21 cellular contexts compared by ENCODE assay signal in the genomic region with DNA sequence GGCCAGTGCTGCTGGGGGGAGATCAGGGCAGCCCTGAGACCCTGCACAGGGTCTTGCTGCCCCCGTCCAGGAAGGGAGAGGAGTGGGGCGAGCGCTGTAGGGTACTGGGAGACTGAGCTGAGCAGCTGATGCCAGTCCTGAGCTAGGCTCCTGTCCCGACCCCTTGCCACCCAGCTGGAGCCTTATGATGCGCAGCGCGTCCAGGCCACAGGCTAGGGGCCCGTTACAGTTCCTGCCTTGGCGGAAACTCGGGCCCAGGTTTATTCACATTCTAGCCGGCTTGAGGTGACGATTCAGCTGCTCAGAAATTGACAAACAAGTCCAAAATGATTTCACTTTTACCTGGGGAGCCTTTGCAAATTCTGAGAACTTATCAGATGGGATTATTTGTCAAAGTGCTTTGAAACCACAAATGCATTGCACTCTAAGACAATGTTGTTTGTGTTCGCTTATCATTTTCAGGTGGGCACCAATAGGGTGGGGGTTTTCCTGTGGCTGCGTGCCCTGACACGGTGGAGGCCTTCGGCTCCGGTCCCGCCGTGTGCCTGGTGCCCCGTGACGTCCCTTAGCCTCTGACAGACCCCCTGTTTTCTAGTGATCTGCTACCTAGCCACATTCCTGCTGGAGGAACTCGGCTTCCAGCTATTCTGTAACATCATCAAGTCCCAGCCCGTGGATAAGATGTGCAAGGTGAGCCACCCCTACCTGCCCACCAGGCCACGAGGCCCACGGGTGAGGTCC. TPM values are rescaled to one million over a fixed set of nuclear protein-coding genes. Genes with fewer than 3 reads are reported as not detected.
DNase-seq lines count a peak whose midpoint lies in the region; ATAC-seq, FAIRE-seq and TF ChIP-seq lines count a peak whose summit lies in the region.
"Had no signal": no experiment of that assay in that cellular context is flagged by ENCODE, and none has a peak within 500 bp of the region (broad histone marks: within the 10 kb centered on the region; RNA-seq: fewer than 3 reads in every experiment).

No MANE protein-coding gene starts in this region.

- H3K27ac ChIP-seq in IMR-90 (ENCODE audit: insufficient read depth, low read length) (no peak overlapping the region), kidney (ENCODE audit: low read depth in 2 of 2, low read length in 2 of 2) (no peak overlapping the region), osteoblast (ENCODE audit: low read depth, low read length) (no peak overlapping the region)
- H3K27ac ChIP-seq: 22Rv1, A549, C4-2B had no signal

- no peaks in the 10 kb centered on the region for H3K9me3 ChIP-seq in IMR-90 (ENCODE audit: control insufficient read depth, insufficient read depth, low read length)
- H3K9me3 ChIP-seq in kidney (ENCODE audit: control insufficient read depth in 1 of 2, low read length in 2 of 2): no peaks in the 10 kb centered on the region
- H3K9me3 ChIP-seq in osteoblast (ENCODE audit: low read depth, low read length): no peaks in the 10 kb centered on the region
- H3K9me3 ChIP-seq: A549 had no signal

- dilution Hi-C loops in IMR-90 (cut with HindIII; ENCODE audit: low sequenced_read_pairs, unreplicated experiment): no loop called here

- no peaks in the 10 kb centered on the region for H4K20me1 ChIP-seq in IMR-90 (ENCODE audit: insufficient read depth, low read length)
- no peaks in the 10 kb centered on the region for H4K20me1 ChIP-seq in osteoblast (ENCODE audit: insufficient read depth, low read length)

- peaks cover 2% of the 10 kb centered on the region; the same call in 1 of the 2 replicates for H3K27me3 ChIP-seq in IMR-90 (ENCODE audit: control insufficient read depth, insufficient read depth, low read length)
- no peaks in the 10 kb centered on the region for H3K27me3 ChIP-seq in osteoblast (ENCODE audit: insufficient read depth, low read length)

- peaks cover 4% of the 10 kb centered on the region for H3K4me1 Mint-ChIP-seq in activated naive CD4-positive, alpha-beta T cell treated with anti-CD3 and anti-CD28 coated beads, Interleukin-2, amount 50 U/mL, for 24 hours
- H3K4me1 Mint-ChIP-seq in activated naive CD4-positive, alpha-beta T cell treated with anti-CD3 and anti-CD28 coated beads for 36 hours (ENCODE audit: low read depth): peaks cover 2% of the 10 kb centered on the region
- peaks cover 2 to 7% (median 4%) of the 10 kb centered on the region in 4 donors for H3K4me1 Mint-ChIP-seq in naive thymus-derived CD8-positive, alpha-beta T cell

- H3K36me3 ChIP-seq in IMR-90 (ENCODE audit: control insufficient read depth, insufficient read depth, low read length) (no peaks in the 10 kb centered on the region), kidney (ENCODE audit: control insufficient read depth in 1 of 2, insufficient read depth in 2 of 2, low read length in 2 of 2) (no peaks in the 10 kb centered on the region), osteoblast (ENCODE audit: insufficient read depth, low read length) (no peaks in the 10 kb centered on the region)

- H3K79me2 ChIP-seq in osteoblast (ENCODE audit: insufficient read depth, low read length): no peaks in the 10 kb centered on the region

- H3K79me1 ChIP-seq in IMR-90 (ENCODE audit: low read depth in 1 of 2, low read length in 2 of 2): no peaks in the 10 kb centered on the region

- H3K27me3 Mint-ChIP-seq in activated naive CD4-positive, alpha-beta T cell treated with anti-CD3 and anti-CD28 coated beads, Interleukin-2, amount 50 U/mL, for 24 hours: no peaks in the 10 kb centered on the region
- no peaks in the 10 kb centered on the region for H3K27me3 Mint-ChIP-seq in activated naive CD4-positive, alpha-beta T cell treated with anti-CD3 and anti-CD28 coated beads for 36 hours (ENCODE audit: low read depth)
- H3K27me3 Mint-ChIP-seq in naive thymus-derived CD8-positive, alpha-beta T cell: no peaks in the 10 kb centered on the region
- H3K27me3 Mint-ChIP-seq: CD4-positive, alpha-beta T cell had no signal

- H3K18ac ChIP-seq in IMR-90 (ENCODE audit: low read depth, low read length): no peak overlapping the region

- H3K9me3 Mint-ChIP-seq in activated naive CD4-positive, alpha-beta T cell treated with anti-CD3 and anti-CD28 coated beads, Interleukin-2, amount 50 U/mL, for 24 hours: no peaks in the 10 kb centered on the region
- H3K9me3 Mint-ChIP-seq in activated naive CD4-positive, alpha-beta T cell treated with anti-CD3 and anti-CD28 coated beads for 36 hours: no peaks in the 10 kb centered on the region
- H3K9me3 Mint-ChIP-seq in naive thymus-derived CD8-positive, alpha-beta T cell: no peaks in the 10 kb centered on the region
- H3K9me3 Mint-ChIP-seq: CD4-positive, alpha-beta T cell; GM23338; HFFc6 had no signal

- no peak for TF ChIP-seq RAD21 in IMR-90 (IDR thresholded peaks at IDR 0.05; ENCODE audit: low read length)

- H2BK5ac ChIP-seq in IMR-90 (ENCODE audit: low read depth, low read length, poor library complexity, severe bottlenecking): no peak overlapping the region

- in situ Hi-C loops in IMR-90 (cut with MboI; ENCODE audit: low sequenced_read_pairs): no loop called here

- no peak overlapping the region for H3K4me3 ChIP-seq in IMR-90 (ENCODE audit: insufficient read depth, low read depth, low read length)
- no peak overlapping the region for H3K4me3 ChIP-seq in kidney (ENCODE audit: low read length in 2 of 2)
- no peak overlapping the region for H3K4me3 ChIP-seq in osteoblast (ENCODE audit: insufficient read depth, low read length)
- H3K4me3 ChIP-seq: A549, GM23338 had no signal

- WGBS in IMR-90 (ENCODE audit: extremely low coverage in 2 of 2, insufficient read length in 1 of 2), 2 experiments: 92% methylated on average over 4 of the region's 25 CpGs; no CpG with 5 or more reads in 1 of the 2 experiments

- DNase-seq in activated naive CD4-positive, alpha-beta T cell treated with anti-CD3 and anti-CD28 coated beads for 36 hours: no peak
- no peak for DNase-seq in IMR-90
- DNase-seq in kidney: peak; percentile 57
- DNase-seq in osteoblast (ENCODE audit: insufficient read length, low spot score, missing footprints): peak; percentile 18
- no peak for DNase-seq in naive thymus-derived CD8-positive, alpha-beta T cell
- DNase-seq: AML-193; CD4-positive, alpha-beta T cell; DMS153; DMS79 treated with DMSO at 0.1 percent for 48 hours; GF-D8; H7; HFFc6 had no signal

- no peak for ATAC-seq in IMR-90 (ENCODE audit: low read depth)
- ATAC-seq in HG03095 (IDR thresholded peaks at IDR 0.05; ENCODE audit: unreplicated experiment): no peak
- no peak for ATAC-seq in naive thymus-derived CD8-positive, alpha-beta T cell
- ATAC-seq in HG02610 (IDR thresholded peaks at IDR 0.05; ENCODE audit: unreplicated experiment): no peak
- ATAC-seq: GM23338, HCT116 had no signal

- intact Hi-C loops in activated naive CD4-positive, alpha-beta T cell treated with anti-CD3 and anti-CD28 coated beads for 36 hours (cut with micrococcal nuclease): no loop called here
- intact Hi-C loops in IMR-90 (cut with micrococcal nuclease): no loop called here
- intact Hi-C loops in kidney (cut with DNase I): no loop called here

- no peak for FAIRE-seq in kidney (lab: Jason Lieb, UNC)
- FAIRE-seq: A549 had no signal

- no TSS peak for BruUV-seq in IMR-90 (replicated peaks; lab: Mats Ljungman, UMichigan)

- CTCF ChIA-PET in activated naive CD4-positive, alpha-beta T cell treated with anti-CD3 and anti-CD28 coated beads for 36 hours (lab: Charles Lee): interaction anchor here (1.4 kb wide), 1 partner anchor 156 kb away, joined by 4 read pairs; no protein-coding TSS in a partner anchor
- CTCF ChIA-PET in IMR-90 (lab: Yijun Ruan, JAX): no interaction called here

- H3K4me2 ChIP-seq in IMR-90 (ENCODE audit: low read depth, low read length) (no peak overlapping the region), osteoblast (ENCODE audit: insufficient read depth, low read length) (no peak overlapping the region)
- H3K4me2 ChIP-seq: A549, GM23338 had no signal

- no peak for TF ChIP-seq POLR2A in IMR-90 (IDR thresholded peaks at IDR 0.05; ENCODE audit: low read depth, low read length)

- H2AFZ ChIP-seq in IMR-90 (replicated peaks; ENCODE audit: low read length, poor library complexity) (peak overlapping the region; percentile 10), osteoblast (ENCODE audit: low read length) (no peak overlapping the region)
- H2AFZ ChIP-seq: GM23338 had no signal

- H2AK5ac ChIP-seq in IMR-90 (ENCODE audit: low read depth, low read length): no peak overlapping the region

- no peak for TF ChIP-seq CTCF in IMR-90 (conservative IDR thresholded peaks at IDR 0.05; ENCODE audit: low read depth, low read length)
- no peak for TF ChIP-seq CTCF in kidney (IDR thresholded peaks at IDR 0.05; ENCODE audit: borderline replicate concordance, extremely low read depth, insufficient read depth)
- no peak for TF ChIP-seq CTCF in osteoblast (IDR thresholded peaks at IDR 0.05; ENCODE audit: extremely low read depth, low read depth, low read length)

- 0 out of 2 replicates have a peak, but pooled peaks cover 3% of the 10 kb centered on the region for H3K9me1 ChIP-seq in IMR-90 (ENCODE audit: insufficient read depth, low read length)

- H4K8ac ChIP-seq in IMR-90 (ENCODE audit: low read depth in 2 of 2, low read length in 2 of 2): no peak overlapping the region

- H3K36me3 Mint-ChIP-seq in activated naive CD4-positive, alpha-beta T cell treated with anti-CD3 and anti-CD28 coated beads, Interleukin-2, amount 50 U/mL, for 24 hours: no peaks in the 10 kb centered on the region
- H3K36me3 Mint-ChIP-seq in activated naive CD4-positive, alpha-beta T cell treated with anti-CD3 and anti-CD28 coated beads for 36 hours (ENCODE audit: low read depth): no peaks in the 10 kb centered on the region
- H3K36me3 Mint-ChIP-seq in naive thymus-derived CD8-positive, alpha-beta T cell: no peaks in the 10 kb centered on the region

- H3K4me1 ChIP-seq in IMR-90 (ENCODE audit: control insufficient read depth, insufficient read depth, low read length) (peaks cover 7% of the 10 kb centered on the region), kidney (ENCODE audit: control insufficient read depth in 1 of 2, insufficient read depth in 1 of 2, low read depth in 1 of 2, low read length in 2 of 2) (peaks cover 0 to 2% of the 10 kb centered on the region in 2 donors), osteoblast (ENCODE audit: insufficient read depth, low read length) (peaks cover 8% of the 10 kb centered on the region)

- no peak overlapping the region for H4K5ac ChIP-seq in IMR-90 (ENCODE audit: low read depth, low read length)

- no peak overlapping the region for H2BK20ac ChIP-seq in IMR-90 (ENCODE audit: low read depth, low read length)

- H3K23ac ChIP-seq in IMR-90 (ENCODE audit: low read depth, low read length): no peak overlapping the region

- H2BK120ac ChIP-seq in IMR-90 (ENCODE audit: low read depth, low read length): no peak overlapping the region

- H4K91ac ChIP-seq in IMR-90 (ENCODE audit: insufficient read depth, low read depth, low read length): no peak overlapping the region

- no peak overlapping the region for H3K4me3 Mint-ChIP-seq in activated naive CD4-positive, alpha-beta T cell treated with anti-CD3 and anti-CD28 coated beads, Interleukin-2, amount 50 U/mL, for 24 hours
- no peak overlapping the region for H3K4me3 Mint-ChIP-seq in activated naive CD4-positive, alpha-beta T cell treated with anti-CD3 and anti-CD28 coated beads for 36 hours
- H3K4me3 Mint-ChIP-seq in naive thymus-derived CD8-positive, alpha-beta T cell: no peak overlapping the region
- H3K4me3 Mint-ChIP-seq: CD4-positive, alpha-beta T cell; GM23338; HFFc6 had no signal

- no peak overlapping the region for H2AK9ac ChIP-seq in IMR-90 (replicated peaks; ENCODE audit: low read depth, low read length, poor library complexity)

- H2BK15ac ChIP-seq in IMR-90 (ENCODE audit: low read depth, low read length): no peak overlapping the region

- H3K56ac ChIP-seq in IMR-90 (ENCODE audit: extremely low read depth, insufficient read depth, low read length): no peak overlapping the region

- no peak overlapping the region for H3K14ac ChIP-seq in IMR-90 (replicated peaks; ENCODE audit: low read depth, low read length)

- no peak overlapping the region for H3K4ac ChIP-seq in IMR-90 (ENCODE audit: low read depth, low read length)

- peak overlapping the region; percentile 30 for H3K27ac Mint-ChIP-seq in activated naive CD4-positive, alpha-beta T cell treated with anti-CD3 and anti-CD28 coated beads, Interleukin-2, amount 50 U/mL, for 24 hours
- no peak overlapping the region for H3K27ac Mint-ChIP-seq in activated naive CD4-positive, alpha-beta T cell treated with anti-CD3 and anti-CD28 coated beads for 36 hours
- no peak overlapping the region for H3K27ac Mint-ChIP-seq in naive thymus-derived CD8-positive, alpha-beta T cell
- H3K27ac Mint-ChIP-seq: CD4-positive, alpha-beta T cell; GM23338; HFFc6 had no signal

- POLR2A ChIA-PET in IMR-90 (lab: Charles Lee; ENCODE audit: unreplicated experiment): no interaction called here
- POLR2A ChIA-PET in naive thymus-derived CD8-positive, alpha-beta T cell (lab: Charles Lee): no interaction called here

- H3K9ac ChIP-seq in IMR-90 (ENCODE audit: low read depth, low read length) (no peak overlapping the region), kidney (ENCODE audit: low read length in 2 of 2) (no peak overlapping the region)

RNA-seq across cellular contexts. Expression of a gene that starts 18.9 kb away (rescaled TPM):
- not detected for total RNA-seq in activated naive CD4-positive, alpha-beta T cell treated with anti-CD3 and anti-CD28 coated beads for 36 hours
- not detected in 2 replicates for total RNA-seq in IMR-90 (2012; rRNA removed)
- polyA plus RNA-seq in IMR-90 (2012; rRNA removed): not detected in 2 replicates
- polyA plus RNA-seq in IMR-90 (2012; cell fraction: cytosol; rRNA removed): not detected in 2 replicates
- not detected in 2 replicates for polyA plus RNA-seq in IMR-90 (2012; cell fraction: nucleus; rRNA removed; ENCODE audit: low replicate concordance)
- total RNA-seq in kidney: 1.7 TPM
- 1.5 TPM for polyA plus RNA-seq in kidney (ENCODE audit: insufficient read depth, low read depth, low replicate concordance)
- under 0.01 TPM in 2 replicates for total RNA-seq in osteoblast
- not detected for total RNA-seq in naive thymus-derived CD8-positive, alpha-beta T cell
- under 1 TPM in 1 of 3 donors, not detected in 2; 0.05 TPM for polyA plus RNA-seq in naive thymus-derived CD8-positive, alpha-beta T cell
- total RNA-seq: GM23338, H7, HFFc6 had no signal
- polyA plus RNA-seq: BJ, GM23338 had no signal

RNA-seq across cellular contexts. Expression of a gene that starts 19.2 kb away (rescaled TPM):
- total RNA-seq in activated naive CD4-positive, alpha-beta T cell treated with anti-CD3 and anti-CD28 coated beads for 36 hours: 1 to 10 TPM; 5.3 to 6.2 TPM
- 0.36 and 0.56 TPM in 2 replicates for total RNA-seq in IMR-90 (2012; rRNA removed)
- 1.2 and 1.4 TPM in 2 replicates for polyA plus RNA-seq in IMR-90 (2012; rRNA removed)
- polyA plus RNA-seq in IMR-90 (2012; cell fraction: cytosol; rRNA removed): 0.14 and 0.92 TPM in 2 replicates
- polyA plus RNA-seq in IMR-90 (2012; cell fraction: nucleus; rRNA removed; ENCODE audit: low replicate concordance): 2.8 and 3.8 TPM in 2 replicates
- 18.9 TPM for total RNA-seq in kidney
- polyA plus RNA-seq in kidney (ENCODE audit: insufficient read depth, low read depth, low replicate concordance): 8.0 TPM
- 9.7 and 10.5 TPM in 2 replicates for total RNA-seq in osteoblast
- total RNA-seq in naive thymus-derived CD8-positive, alpha-beta T cell: 10 to 100 TPM; 11.8 to 12.3 TPM
- 1 to 10 TPM; 5.0 to 8.5 (median 6.4) TPM for polyA plus RNA-seq in naive thymus-derived CD8-positive, alpha-beta T cell

RNA-seq across cellular contexts. Expression of a gene that starts 31.3 kb away (rescaled TPM):
- 10 to 100 TPM; 69.2 to 73.1 TPM for total RNA-seq in activated naive CD4-positive, alpha-beta T cell treated with anti-CD3 and anti-CD28 coated beads for 36 hours
- total RNA-seq in IMR-90 (2012; rRNA removed) (63.8 and 64.4 TPM in 2 replicates), kidney (61.5 TPM), osteoblast (68.8 and 76.0 TPM in 2 replicates)
- polyA plus RNA-seq in IMR-90 (2012; rRNA removed) (70.1 and 73.8 TPM in 2 replicates), kidney (ENCODE audit: insufficient read depth, low read depth, low replicate concordance) (24.2 TPM)
- 35.3 and 42.3 TPM in 2 replicates for polyA plus RNA-seq in IMR-90 (2012; cell fraction: cytosol; rRNA removed)
- polyA plus RNA-seq in IMR-90 (2012; cell fraction: nucleus; rRNA removed; ENCODE audit: low replicate concordance): 35.1 and 60.0 TPM in 2 replicates
- total RNA-seq in naive thymus-derived CD8-positive, alpha-beta T cell: 100 to 1,000 TPM in 1 of 2 experiments, 10 to 100 TPM in 1; 94.2 to 100 TPM
- 10 to 100 TPM; 59.8 to 88.3 (median 73.3) TPM for polyA plus RNA-seq in naive thymus-derived CD8-positive, alpha-beta T cell

Comparison
In these comparisons a context has a peak if more than half of its experiments do, and no peak if none do; other contexts are left out.
1. DNase-seq: peak in kidney (single experiment) and osteoblast (single experiment); none in activated naive CD4-positive, alpha-beta T cell treated with anti-CD3 and anti-CD28 coated beads for 36 hours (single experiment), IMR-90 (single experiment) and naive thymus-derived CD8-positive, alpha-beta T cell (0 of 10).